38 cellular contexts compared by ENCODE assay signal in genomic region chr6:169650959-169651292, GRCh38.
"Had no signal": no experiment of that assay in that cellular context is flagged by ENCODE, and none has a peak within 500 bp of the region (broad histone marks: within the 10 kb centered on the region; RNA-seq: fewer than 3 reads in every experiment).

No MANE protein-coding gene starts in this region.

- H3K4me1 ChIP-seq: ascending aorta had no signal

- DNase-seq: activated B cell treated with CpG ODN at 0.5 μM for 24 hours; activated CD4-positive, alpha-beta memory T cell treated with anti-CD3 and anti-CD28 coated beads for 36 hours; activated CD4-positive, alpha-beta T cell treated with anti-CD3 and anti-CD28 coated beads for 4 hours; activated CD4-positive, alpha-beta T cell treated with anti-CD3 and anti-CD28 coated beads, Interleukin-2, amount 10 ng/mL, durations not matched to agents 24 days and 14 days; activated CD4-positive, alpha-beta T cell treated with anti-CD3 and anti-CD28 coated beads, Interleukin-2, amount 50 U/mL, for 1 hour; activated CD4-positive, alpha-beta T cell treated with anti-CD3 and anti-CD28 coated beads, Interleukin-2, amount 50 U/mL, for 4 hours; activated CD4-positive, CD25-positive, alpha-beta regulatory T cell treated with anti-CD3 and anti-CD28 coated beads, Interleukin-2, amount 50 U/mL, for 72 hours; activated CD8-positive, alpha-beta memory T cell treated with anti-CD3 and anti-CD28 coated beads, Interleukin-2, amount 50 U/mL, for 4 hours; activated CD8-positive, alpha-beta T cell treated with anti-CD3 and anti-CD28 coated beads for 36 hours; activated effector memory CD4-positive, alpha-beta T cell treated with anti-CD3 and anti-CD28 coated beads, Interleukin-2, amount 50 U/mL, for 16 hours; activated gamma-delta T cell treated with Interleukin-2 at 50 U/mL for 16 hours; activated naive CD4-positive, alpha-beta T cell; activated naive CD4-positive, alpha-beta T cell treated with anti-CD3 and anti-CD28 coated beads for 36 hours; activated naive CD8-positive, alpha-beta T cell treated with anti-CD3 and anti-CD28 coated beads, Interleukin-2, amount 10 ng/mL, durations not matched to agents 7 days and 5 days; activated naive CD8-positive, alpha-beta T cell treated with anti-CD3 and anti-CD28 coated beads, Interleukin-2, amount 50 U/mL, for 24 hours; activated T-cell treated with anti-CD3 and anti-CD28 coated beads for 4 hours; activated T-cell treated with anti-CD3 and anti-CD28 coated beads, Interleukin-2, amount 50 U/mL, for 1 hour; activated T-cell treated with anti-CD3 and anti-CD28 coated beads, Interleukin-2, amount 50 U/mL, for 4 hours; activated T-cell treated with anti-CD3 and anti-CD28 coated beads, Interleukin-2, amount 50 U/mL, for 72 hours; amygdala; anterior cingulate cortex; caudate nucleus; cerebellar nuclear complex; T-helper 2 cell; T-helper 9 cell had no signal

- FAIRE-seq: bronchial epithelial cell, TTC549 had no signal

- H3K4me3 ChIP-seq: ascending aorta, cardiac muscle cell had no signal

- H3K4me1 Mint-ChIP-seq: activated B cell treated with CpG ODN at 0.5 μM for 24 hours; activated T-helper 17 cell treated with anti-CD3 and anti-CD28 coated beads, Interleukin-2, amount 50 U/mL, for 72 hours had no signal

- H3K9me3 ChIP-seq: ascending aorta had no signal

- H3K36me3 Mint-ChIP-seq: activated naive CD8-positive, alpha-beta T cell treated with anti-CD3 and anti-CD28 coated beads, Interleukin-2, amount 10 ng/mL, durations not matched to agents 7 days and 5 days had no signal

- H3K27me3 ChIP-seq: ascending aorta, cardiac muscle cell had no signal

- H3K27ac ChIP-seq: ascending aorta, cardiac muscle cell, VCaP had no signal

- H3K27ac Mint-ChIP-seq: activated B cell treated with CpG ODN at 0.5 μM for 24 hours; activated CD4-positive, alpha-beta memory T cell treated with anti-CD3 and anti-CD28 coated beads for 36 hours; activated CD4-positive, alpha-beta T cell treated with anti-CD3 and anti-CD28 coated beads, Interleukin-2, amount 10 ng/mL, durations not matched to agents 24 days and 14 days; activated CD8-positive, alpha-beta T cell treated with anti-CD3 and anti-CD28 coated beads for 36 hours; activated naive CD4-positive, alpha-beta T cell treated with anti-CD3 and anti-CD28 coated beads for 36 hours; activated naive CD4-positive, alpha-beta T cell treated with anti-CD3 and anti-CD28 coated beads, Interleukin-2, amount 50 U/mL, for 24 hours; activated naive CD8-positive, alpha-beta T cell; activated naive CD8-positive, alpha-beta T cell treated with anti-CD3 and anti-CD28 coated beads, Interleukin-2, amount 10 ng/mL, durations not matched to agents 7 days and 5 days; activated naive CD8-positive, alpha-beta T cell treated with anti-CD3 and anti-CD28 coated beads, Interleukin-2, amount 50 U/mL, for 24 hours; activated T-cell treated with anti-CD3 and anti-CD28 coated beads, Interleukin-2, amount 50 U/mL, for 72 hours; activated T-helper 1 cell treated with anti-CD3 and anti-CD28 coated beads, Interleukin-12 subunit alpha, Interleukin-12 subunit beta, Interleukin-2, Interleukin-4 antibody, amounts not matched to agents 30 ng/mL and 10 ng/mL and 1 ng/mL, durations not matched to agents 14 hours and 24 hours and 36 hours; activated T-helper 17 cell treated with anti-CD3 and anti-CD28 coated beads, Interleukin-2, amount 50 U/mL, for 72 hours; brain; T-helper 1 cell treated with Interleukin-12 subunit alpha and Interleukin-12 subunit beta and Interleukin-4 antibody, amounts not matched to agents 30 μg/mL and 1 μg/mL, for 36 hours; T-helper 2 cell treated with Interferon-gamma antibody and Interleukin-4, amounts not matched to agents 5 μg/mL and 100 μg/mL, for 36 hours had no signal

- H3K27me3 Mint-ChIP-seq: activated B cell treated with CpG ODN at 0.5 μM for 24 hours; activated CD4-positive, alpha-beta memory T cell treated with anti-CD3 and anti-CD28 coated beads for 36 hours; activated CD4-positive, alpha-beta T cell treated with anti-CD3 and anti-CD28 coated beads, Interleukin-2, amount 10 ng/mL, durations not matched to agents 24 days and 14 days; activated CD8-positive, alpha-beta T cell treated with anti-CD3 and anti-CD28 coated beads for 36 hours; activated naive CD4-positive, alpha-beta T cell treated with anti-CD3 and anti-CD28 coated beads, Interleukin-2, amount 50 U/mL, for 24 hours; activated naive CD8-positive, alpha-beta T cell; activated naive CD8-positive, alpha-beta T cell treated with anti-CD3 and anti-CD28 coated beads, Interleukin-2, amount 10 ng/mL, durations not matched to agents 7 days and 5 days; activated naive CD8-positive, alpha-beta T cell treated with anti-CD3 and anti-CD28 coated beads, Interleukin-2, amount 50 U/mL, for 24 hours; activated T-helper 17 cell treated with anti-CD3 and anti-CD28 coated beads, Interleukin-2, amount 50 U/mL, for 72 hours; brain; central memory CD8-positive, alpha-beta T cell had no signal

- ATAC-seq: activated CD8-positive, alpha-beta T cell treated with anti-CD3 and anti-CD28 coated beads for 36 hours; activated naive CD8-positive, alpha-beta T cell treated with anti-CD3 and anti-CD28 coated beads, Interleukin-2, amount 50 U/mL, for 24 hours; activated T-cell treated with anti-CD3 and anti-CD28 coated beads, Interleukin-2, amount 50 U/mL, for 4 hours; activated T-cell treated with anti-CD3 and anti-CD28 coated beads, Interleukin-2, amount 50 U/mL, for 72 hours; activated T-helper 17 cell treated with anti-CD3 and anti-CD28 coated beads, Interleukin-2, amount 50 U/mL, for 72 hours had no signal

- H3K36me3 ChIP-seq: ascending aorta, cardiac muscle cell had no signal

- H3K4me3 Mint-ChIP-seq: activated B cell treated with CpG ODN at 0.5 μM for 24 hours; activated CD4-positive, alpha-beta memory T cell treated with anti-CD3 and anti-CD28 coated beads for 36 hours; activated CD4-positive, alpha-beta T cell treated with anti-CD3 and anti-CD28 coated beads, Interleukin-2, amount 10 ng/mL, durations not matched to agents 24 days and 14 days; activated CD8-positive, alpha-beta T cell treated with anti-CD3 and anti-CD28 coated beads for 36 hours; activated naive CD4-positive, alpha-beta T cell treated with anti-CD3 and anti-CD28 coated beads for 36 hours; activated naive CD4-positive, alpha-beta T cell treated with anti-CD3 and anti-CD28 coated beads, Interleukin-2, amount 50 U/mL, for 24 hours; activated naive CD8-positive, alpha-beta T cell; activated naive CD8-positive, alpha-beta T cell treated with anti-CD3 and anti-CD28 coated beads, Interleukin-2, amount 10 ng/mL, durations not matched to agents 7 days and 5 days; activated naive CD8-positive, alpha-beta T cell treated with anti-CD3 and anti-CD28 coated beads, Interleukin-2, amount 50 U/mL, for 24 hours; activated T-cell treated with anti-CD3 and anti-CD28 coated beads, Interleukin-2, amount 50 U/mL, for 4 hours; activated T-cell treated with anti-CD3 and anti-CD28 coated beads, Interleukin-2, amount 50 U/mL, for 72 hours; activated T-helper 1 cell treated with anti-CD3 and anti-CD28 coated beads, Interleukin-12 subunit alpha, Interleukin-12 subunit beta, Interleukin-2, Interleukin-4 antibody, amounts not matched to agents 30 ng/mL and 10 ng/mL and 1 ng/mL, durations not matched to agents 14 hours and 24 hours and 36 hours; activated T-helper 17 cell treated with anti-CD3 and anti-CD28 coated beads, Interleukin-2, amount 50 U/mL, for 72 hours; brain; central memory CD8-positive, alpha-beta T cell; T-helper 1 cell treated with Interleukin-12 subunit alpha and Interleukin-12 subunit beta and Interleukin-4 antibody, amounts not matched to agents 30 μg/mL and 1 μg/mL, for 36 hours; T-helper 2 cell treated with Interferon-gamma antibody and Interleukin-4, amounts not matched to agents 5 μg/mL and 100 μg/mL, for 36 hours had no signal

- H3K9me3 Mint-ChIP-seq: activated B cell treated with CpG ODN at 0.5 μM for 24 hours; activated CD4-positive, alpha-beta memory T cell treated with anti-CD3 and anti-CD28 coated beads for 36 hours; activated CD4-positive, alpha-beta T cell treated with anti-CD3 and anti-CD28 coated beads, Interleukin-2, amount 10 ng/mL, durations not matched to agents 24 days and 14 days; activated CD8-positive, alpha-beta T cell treated with anti-CD3 and anti-CD28 coated beads for 36 hours; activated naive CD4-positive, alpha-beta T cell treated with anti-CD3 and anti-CD28 coated beads for 36 hours; activated naive CD4-positive, alpha-beta T cell treated with anti-CD3 and anti-CD28 coated beads, Interleukin-2, amount 50 U/mL, for 24 hours; activated naive CD8-positive, alpha-beta T cell treated with anti-CD3 and anti-CD28 coated beads, Interleukin-2, amount 10 ng/mL, durations not matched to agents 7 days and 5 days; activated naive CD8-positive, alpha-beta T cell treated with anti-CD3 and anti-CD28 coated beads, Interleukin-2, amount 50 U/mL, for 24 hours; activated T-cell treated with anti-CD3 and anti-CD28 coated beads, Interleukin-2, amount 50 U/mL, for 4 hours; activated T-cell treated with anti-CD3 and anti-CD28 coated beads, Interleukin-2, amount 50 U/mL, for 72 hours; activated T-helper 1 cell treated with anti-CD3 and anti-CD28 coated beads, Interleukin-12 subunit alpha, Interleukin-12 subunit beta, Interleukin-2, Interleukin-4 antibody, amounts not matched to agents 30 ng/mL and 10 ng/mL and 1 ng/mL, durations not matched to agents 14 hours and 24 hours and 36 hours; activated T-helper 17 cell treated with anti-CD3 and anti-CD28 coated beads, Interleukin-2, amount 50 U/mL, for 72 hours; central memory CD8-positive, alpha-beta T cell; T-helper 1 cell treated with Interleukin-12 subunit alpha and Interleukin-12 subunit beta and Interleukin-4 antibody, amounts not matched to agents 30 μg/mL and 1 μg/mL, for 36 hours; T-helper 2 cell treated with Interferon-gamma antibody and Interleukin-4, amounts not matched to agents 5 μg/mL and 100 μg/mL, for 36 hours had no signal
